8 cellular contexts compared by ENCODE assay signal in genomic region chrX:7143076-7143475, GRCh38.
"Had no signal": no experiment of that assay in that cellular context is flagged by ENCODE, and none has a peak within 500 bp of the region (broad histone marks: within the 10 kb centered on the region; RNA-seq: fewer than 3 reads in every experiment).

No MANE protein-coding gene starts in this region.

- H3K4me2 ChIP-seq: GM23338 had no signal

- H2AFZ ChIP-seq: GM23338 had no signal

- FAIRE-seq: H1, H54, HTR-8/SVneo, K562 had no signal

- DNase-seq: H9, HCEC 1CT, IMR-90 had no signal

- ATAC-seq: GM23338, K562 had no signal

- H3K9me3 Mint-ChIP-seq: GM23338, H9 had no signal

- H3K4me3 ChIP-seq: GM23338, K562 had no signal

- H3K27ac Mint-ChIP-seq: GM23338 had no signal

- H3K4me3 Mint-ChIP-seq: GM23338, H9 had no signal
